9 cellular contexts compared by ENCODE assay signal in the genomic region with DNA sequence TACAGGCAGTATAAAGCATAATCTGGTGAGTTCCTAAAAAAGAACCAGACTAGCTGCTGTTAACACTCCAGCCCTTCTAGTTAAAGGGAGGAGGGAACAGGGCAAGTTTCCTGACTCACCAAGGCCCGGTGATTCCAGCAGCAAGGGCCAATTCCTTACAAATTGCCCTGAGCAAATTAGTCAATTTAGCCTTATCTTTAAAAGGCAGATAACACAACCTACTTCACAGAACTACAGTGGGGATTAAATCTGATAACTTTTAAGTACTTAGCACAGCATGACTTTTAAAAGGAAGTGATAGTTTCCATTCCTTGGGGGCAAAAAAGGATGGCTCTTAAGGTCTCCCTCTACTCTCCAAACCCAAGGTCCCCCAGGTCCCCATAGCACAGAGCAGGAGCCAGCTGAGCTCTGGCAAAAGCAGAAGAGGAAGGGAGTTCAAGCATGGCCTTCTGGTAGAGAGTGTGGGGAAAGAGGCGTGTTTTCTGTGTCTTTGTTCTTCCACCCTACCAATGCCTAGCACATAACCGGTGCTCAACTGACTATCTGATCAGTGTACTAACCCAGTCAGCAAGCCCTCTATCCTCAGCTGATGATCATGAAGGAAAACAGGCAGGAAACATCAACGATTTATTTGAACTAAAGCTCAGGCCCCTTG. TPM values are rescaled to one million over a fixed set of nuclear protein-coding genes. Genes with fewer than 3 reads are reported as not detected.
DNase-seq lines count a peak whose midpoint lies in the region; ATAC-seq, FAIRE-seq and TF ChIP-seq lines count a peak whose summit lies in the region.
"Had no signal": no experiment of that assay in that cellular context is flagged by ENCODE, and none has a peak within 500 bp of the region (broad histone marks: within the 10 kb centered on the region; RNA-seq: fewer than 3 reads in every experiment).

No MANE protein-coding gene starts in this region.

- peaks cover 16% of the 10 kb centered on the region for H3K36me3 Mint-ChIP-seq in MCF 10A (ENCODE audit: insufficient read depth, unreplicated experiment)

- no peaks in the 10 kb centered on the region for H3K4me1 ChIP-seq in breast epithelium
- H3K4me1 ChIP-seq in mammary epithelial cell (ENCODE audit: insufficient read depth, low read length) = peaks cover 16% of the 10 kb centered on the region
- H3K4me1 ChIP-seq in thymus (ENCODE audit: control insufficient read depth, insufficient read depth, low read length) = peaks cover 30% of the 10 kb centered on the region
- peaks cover 0 to 18% (median 12%) of the 10 kb centered on the region in 3 donors for H3K4me1 ChIP-seq in pancreas

- H3K27me3 ChIP-seq in breast epithelium (no peaks in the 10 kb centered on the region), mammary epithelial cell (ENCODE audit: insufficient read depth, low read length) (no peaks in the 10 kb centered on the region), thymus (ENCODE audit: control insufficient read depth, insufficient read depth) (no peaks in the 10 kb centered on the region), pancreas (no peaks in the 10 kb centered on the region)

- H3K27me3 Mint-ChIP-seq in MCF 10A (ENCODE audit: insufficient read depth, unreplicated experiment) = no peaks in the 10 kb centered on the region

- TF ChIP-seq CTCF in MCF 10A (IDR thresholded peaks at IDR 0.05; ENCODE audit: unreplicated experiment) (no peak), breast epithelium (IDR thresholded peaks at IDR 0.05) (no peak), mammary epithelial cell (conservative IDR thresholded peaks at IDR 0.05 in 1 of 2, IDR thresholded peaks at IDR 0.05 in 1 of 2; ENCODE audit: extremely low read depth in 1 of 2, insufficient read depth in 1 of 2, low read depth in 1 of 2, low read length in 2 of 2) (no peak), lower leg skin (IDR thresholded peaks at IDR 0.05) (no peak), pancreas (IDR thresholded peaks at IDR 0.05) (no peak)

- dilution Hi-C loops in mammary epithelial cell (cut with HindIII; ENCODE audit: low sequenced_read_pairs) = no loop called here

- in situ Hi-C loops in mammary epithelial cell (cut with MboI; ENCODE audit: low sequenced_read_pairs in 2 of 2) = no loop called here

- H3K9me3 Mint-ChIP-seq in MCF 10A (ENCODE audit: unreplicated experiment) = peaks cover 3% of the 10 kb centered on the region

- intact Hi-C loops in MCF 10A (cut with micrococcal nuclease) = no loop called here
- intact Hi-C loops in breast epithelium (cut with DNase I; ENCODE audit: low total_unique reads) = no loop called here
- intact Hi-C loops in mammary epithelial cell (cut with micrococcal nuclease) = loop anchor here (10.0 kb wide), 1 partner anchor 143 kb away; no protein-coding TSS in a partner anchor
- intact Hi-C loops in lower leg skin (cut with DNase I; ENCODE audit: low total_unique reads) = no loop called here
- intact Hi-C loops in pancreas (cut with DNase I) = no loop called here

- H3K4me2 ChIP-seq in mammary epithelial cell (ENCODE audit: insufficient read depth, low read depth, low read length) = peak overlapping the region; percentile 29

- peaks cover 70% of the 10 kb centered on the region for H3K79me2 ChIP-seq in mammary epithelial cell (ENCODE audit: insufficient read depth, low read length)

- TF ChIP-seq POLR2A in breast epithelium (IDR thresholded peaks at IDR 0.05) = no peak
- no peak for TF ChIP-seq POLR2A in lower leg skin (IDR thresholded peaks at IDR 0.05)

- H3K4me3 Mint-ChIP-seq in MCF 10A (ENCODE audit: unreplicated experiment) = no peak overlapping the region

- no peaks in the 10 kb centered on the region for H4K20me1 ChIP-seq in mammary epithelial cell (ENCODE audit: insufficient read depth, low read length)

- ATAC-seq in pancreas = no peak

- no peak overlapping the region for H3K9ac ChIP-seq in mammary epithelial cell (ENCODE audit: insufficient read depth, low read length)

- CTCF ChIA-PET in MCF 10A (lab: Yijun Ruan, JAX) = interaction anchor here (0.5 to 0.9 kb wide), 3 partner anchors 60 to 150 kb away, joined by 3 to 4 read pairs (median 4); no protein-coding TSS in a partner anchor
- CTCF ChIA-PET in mammary epithelial cell (lab: Charles Lee; ENCODE audit: low non-redundant PET) = interaction anchor here (0.5 to 0.6 kb wide), 2 partner anchors 18 to 466 kb away, joined by 3 to 4 read pairs; no protein-coding TSS in a partner anchor

- BruUV-seq in MCF 10A (replicated peaks; lab: Mats Ljungman, UMichigan) (no TSS peak), mammary epithelial cell (replicated peaks; lab: Mats Ljungman, UMichigan) (no TSS peak)

- no peak for FAIRE-seq in pancreas (lab: Jason Lieb, UNC)

- H2AFZ ChIP-seq in mammary epithelial cell (ENCODE audit: low read depth, low read length) = no peak overlapping the region

- H3K27ac ChIP-seq in breast epithelium = no peak overlapping the region
- no peak overlapping the region for H3K27ac ChIP-seq in mammary epithelial cell (ENCODE audit: insufficient read depth, low read depth, low read length)
- peak overlapping the region; percentile 70 for H3K27ac ChIP-seq in thymus (ENCODE audit: low read depth)
- no peak overlapping the region for H3K27ac ChIP-seq in pancreas

- H3K9me3 ChIP-seq in breast epithelium (no peaks in the 10 kb centered on the region), mammary epithelial cell (replicated peaks; ENCODE audit: insufficient read depth, low read length) (no peaks in the 10 kb centered on the region), thymus (ENCODE audit: control insufficient read depth) (no peaks in the 10 kb centered on the region), pancreas (no peaks in the 10 kb centered on the region)

- DNase-seq in MCF 10A (ENCODE audit: unreplicated experiment) (peak; percentile 11), breast epithelium (ENCODE audit: low spot score in 2 of 2) (no peak), LoVo (ENCODE audit: low spot score) (peak; percentile 38), mammary epithelial cell (peak; percentile 38), lower leg skin (ENCODE audit: low spot score in 2 of 2) (no peak), SHP77 (lab: John Stamatoyannopoulos, UW) (no peak), pancreas (no peak)
- DNase-seq: DND-41 had no signal

- H3K27ac Mint-ChIP-seq in MCF 10A (ENCODE audit: low read depth, unreplicated experiment) = no peak overlapping the region

- H3K4me3 ChIP-seq in breast epithelium = no peak overlapping the region
- H3K4me3 ChIP-seq in mammary epithelial cell (replicated peaks in 1 of 3; ENCODE audit: insufficient read depth in 1 of 3, low read depth in 2 of 3, low read length in 3 of 3) = no peak overlapping the region
- peak overlapping the region; percentile 9 for H3K4me3 ChIP-seq in thymus (ENCODE audit: low read length)
- no peak overlapping the region for H3K4me3 ChIP-seq in lower leg skin (ENCODE audit: low read depth, poor library complexity, severe bottlenecking)
- H3K4me3 ChIP-seq in pancreas = no peak overlapping the region

- no peaks in the 10 kb centered on the region for H3K36me3 ChIP-seq in breast epithelium
- peaks cover 2% of the 10 kb centered on the region for H3K36me3 ChIP-seq in mammary epithelial cell (ENCODE audit: insufficient read depth, low read length)
- H3K36me3 ChIP-seq in thymus (ENCODE audit: control insufficient read depth, insufficient read depth) = no peaks in the 10 kb centered on the region
- no peaks in the 10 kb centered on the region for H3K36me3 ChIP-seq in pancreas

- POLR2A ChIA-PET in MCF 10A (lab: Yijun Ruan, JAX) = interaction anchor here (0.8 kb wide), 1 partner anchor 55 kb away, joined by 7 read pairs; no protein-coding TSS in a partner anchor

- peaks cover 45% of the 10 kb centered on the region for H3K4me1 Mint-ChIP-seq in MCF 10A (ENCODE audit: insufficient read depth, unreplicated experiment)

- 64% methylated on average over 4 of the region's 4 CpGs for WGBS in mammary epithelial cell (ENCODE audit: low coverage, missing lambda C conversion rate)
- WGBS in thymus = 10% methylated on average over 4 of the region's 4 CpGs
- 39 to 46% methylated on average over 4 of the region's 4 CpGs for WGBS in lower leg skin, 2 donors
- 62 to 69% methylated on average over 4 of the region's 4 CpGs for WGBS in pancreas, 2 donors

RNA-seq across cellular contexts. Expression of a gene that starts 4.0 kb away (rescaled TPM):
- total RNA-seq in MCF 10A (2022) (21.7 and 43.6 TPM in 2 replicates), breast epithelium (10 to 100 TPM; 11.2 to 42.1 (median 20.3) TPM), mammary epithelial cell (10 to 100 TPM in 1 of 2 donors, 1 to 10 TPM in 1; 8.5 to 29.8 TPM), lower leg skin (100 to 1,000 TPM in 1 of 4 donors, 10 to 100 TPM in 3; 29.2 to 129 (median 74.9) TPM), pancreas (10 to 100 TPM; 18.1 to 27.2 (median 22.3) TPM)
- polyA plus RNA-seq in mammary epithelial cell (28.7 TPM), thymus (31.4 TPM), pancreas (1 to 10 TPM; 6.7 to 6.8 TPM)
- polyA minus RNA-seq in mammary epithelial cell = 38.1 TPM

Comparison
In these comparisons a context has a peak if more than half of its experiments do, and no peak if none do; other contexts are left out.
1. DNase-seq: peak in MCF 10A (single experiment), LoVo (single experiment) and mammary epithelial cell (single experiment); none in breast epithelium (0 of 2), lower leg skin (0 of 2), SHP77 (0 of 2) and pancreas (0 of 6).